In the genomic region with DNA sequence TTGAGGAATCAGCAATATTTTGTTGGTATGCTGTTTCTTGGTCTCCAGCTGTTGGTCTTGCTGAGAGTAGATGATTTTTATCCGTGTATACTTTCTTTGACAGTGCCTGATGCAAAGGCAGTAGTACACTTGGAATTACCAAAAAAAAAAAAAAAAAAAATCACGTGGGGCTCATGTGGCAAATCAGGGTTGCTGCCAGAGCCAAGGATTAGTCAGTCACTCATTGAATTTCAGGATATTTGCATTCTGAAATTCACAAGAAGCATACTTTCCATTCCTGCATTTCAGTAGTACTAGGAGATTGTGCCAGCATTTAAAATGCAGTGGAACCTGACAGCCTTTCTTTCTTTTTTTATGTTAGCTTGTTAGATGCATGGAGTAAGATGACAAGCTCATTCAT, we compare ENCODE assay signal across 10 cellular contexts. TPM values are rescaled to one million over a fixed set of nuclear protein-coding genes. Genes with fewer than 3 reads are reported as not detected.
DNase-seq lines count a peak whose midpoint lies in the region; ATAC-seq and TF ChIP-seq lines count a peak whose summit lies in the region.
"Had no signal": no experiment of that assay in that cellular context is flagged by ENCODE, and none has a peak within 500 bp of the region (broad histone marks: within the 10 kb centered on the region; RNA-seq: fewer than 3 reads in every experiment).

No MANE protein-coding gene starts in this region.

- no peaks in the 10 kb centered on the region for H3K36me3 ChIP-seq in PC-3 (ENCODE audit: low read depth, low read length)

- intact Hi-C loops in PC-3 (cut with micrococcal nuclease) (loop anchor here (1.0 to 10.0 kb wide), 4 partner anchors 50 to 222 kb away; a partner anchor contains a TSS), right cardiac atrium (cut with DNase I) (loop anchor here in 1 of 4 donors (10.0 kb wide), 1 partner anchor 213 kb away; no protein-coding TSS in a partner anchor)

- no peaks in the 10 kb centered on the region for H3K9me3 ChIP-seq in PC-3 (ENCODE audit: low read length)
- H3K9me3 ChIP-seq in right cardiac atrium (ENCODE audit: control insufficient read depth, low read length) = no peaks in the 10 kb centered on the region

- H3K27ac ChIP-seq in PC-3 (ENCODE audit: low read length) = peak overlapping the region; percentile 32
- no peak overlapping the region for H3K27ac ChIP-seq in right cardiac atrium (ENCODE audit: low read length)

- H3K27me3 ChIP-seq in PC-3 (ENCODE audit: low read length) (no peaks in the 10 kb centered on the region), right cardiac atrium (ENCODE audit: control insufficient read depth, insufficient read depth) (no peaks in the 10 kb centered on the region)

- no peaks in the 10 kb centered on the region for H3F3A ChIP-seq in PC-3 (ENCODE audit: low read length, unreplicated experiment)

- no peak overlapping the region for H2AFZ ChIP-seq in PC-3 (ENCODE audit: low read length)

- TF ChIP-seq CTCF in PC-3 (conservative IDR thresholded peaks at IDR 0.05; ENCODE audit: low read depth, low read length) = no peak

- DNase-seq in GM04504 (ENCODE audit: low read depth) (peak; percentile 44), PC-3 (peak; percentile 42), fibroblast of gingiva (ENCODE audit: low read depth) (peak; percentile 87), putamen (ENCODE audit: low spot score) (peak; percentile 31), NCI-H524 treated with DMSO at 0.1 percent for 48 hours (lab: John Stamatoyannopoulos, UW) (no peak), cerebellar cortex (ENCODE audit: low spot score) (no peak), right cardiac atrium (no peak), NCI-H146 treated with DMSO at 0.1 percent for 48 hours (lab: John Stamatoyannopoulos, UW; ENCODE audit: unreplicated experiment) (no peak)
- DNase-seq: stimulated activated CD4-positive, alpha-beta T cell treated with anti-CD3 and anti-CD28 coated beads, Interleukin-12 subunit alpha, Interleukin-12 subunit beta, amount 100 ng/mL, for 4 hours had no signal

- POLR2A ChIA-PET in PC-3 (lab: Charles Lee; ENCODE audit: unreplicated experiment) = no interaction called here

- 25% methylated on average over 2 of the region's 2 CpGs for WGBS in right cardiac atrium

- CTCF ChIA-PET in PC-3 (lab: Charles Lee) = interaction anchor here (0.7 to 1.0 kb wide), 2 partner anchors 155 to 222 kb away, joined by 3 to 6 read pairs; no protein-coding TSS in a partner anchor

- H3K9ac ChIP-seq in PC-3 (ENCODE audit: low read length) = no peak overlapping the region

- H3K79me2 ChIP-seq in PC-3 (ENCODE audit: low read length) = no peaks in the 10 kb centered on the region

- BruUV-seq in PC-3 (replicated peaks; lab: Mats Ljungman, UMichigan) = no TSS peak

- ATAC-seq in PC-3 (peak; percentile 76), right cardiac atrium (no peak)
- ATAC-seq: naive thymus-derived CD8-positive, alpha-beta T cell had no signal

- peaks cover 14% of the 10 kb centered on the region for H3K4me1 ChIP-seq in PC-3 (ENCODE audit: insufficient read depth, low read length)
- no peaks in the 10 kb centered on the region for H3K4me1 ChIP-seq in right cardiac atrium (ENCODE audit: control insufficient read depth, insufficient read depth, low read length)

- peak overlapping the region; percentile 62 for H3K4me2 ChIP-seq in PC-3 (ENCODE audit: low read length)

- H4K20me1 ChIP-seq in PC-3 (ENCODE audit: low read length) = no peaks in the 10 kb centered on the region

- H3K9me2 ChIP-seq in PC-3 (replicated peaks; ENCODE audit: low read length) = no peaks in the 10 kb centered on the region

- H3K4me3 ChIP-seq in PC-3 (ENCODE audit: low read length) (no peak overlapping the region), right cardiac atrium (ENCODE audit: low read length) (no peak overlapping the region)

RNA-seq across cellular contexts. Expression of a gene that starts 58.6 kb away (rescaled TPM):
- total RNA-seq in PC-3 (2014; rRNA removed) (9.4 and 17.7 TPM in 2 replicates), right cardiac atrium (10 to 100 TPM in 2 of 4 donors, 1 to 10 TPM in 2; 8.8 to 11.5 (median 10.0) TPM)
- 2.1 TPM for polyA plus RNA-seq in right cardiac atrium

Comparison
In these comparisons a context has a peak if more than half of its experiments do, and no peak if none do; other contexts are left out.
1. DNase-seq: peak in GM04504 (single experiment), PC-3 (single experiment), fibroblast of gingiva (single experiment) and putamen (single experiment); none in NCI-H524 treated with DMSO at 0.1 percent for 48 hours (single experiment), cerebellar cortex (single experiment), right cardiac atrium (0 of 3) and NCI-H146 treated with DMSO at 0.1 percent for 48 hours (single experiment).